In genomic region chr4:109701566-109702399, GRCh38 we compare ENCODE assay signal across 8 cellular contexts. TPM values are rescaled to one million over a fixed set of nuclear protein-coding genes. Genes with fewer than 3 reads are reported as not detected.
DNase-seq lines count a peak whose midpoint lies in the region; ATAC-seq, FAIRE-seq and TF ChIP-seq lines count a peak whose summit lies in the region.

No MANE protein-coding gene starts in this region.

- WGBS in esophagus muscularis mucosa: 55% methylated on average over 21 of the region's 21 CpGs
- 18 to 20% methylated on average over 21 of the region's 21 CpGs for WGBS in pancreas, 2 donors

- TF ChIP-seq POLR2A in Peyer's patch (IDR thresholded peaks at IDR 0.05): no peak
- no peak for TF ChIP-seq POLR2A in esophagus muscularis mucosa (IDR thresholded peaks at IDR 0.05; ENCODE audit: low read depth)
- no peak for TF ChIP-seq POLR2A in GM18505 (IDR thresholded peaks at IDR 0.05; ENCODE audit: borderline replicate concordance, extremely low read depth, insufficient read depth, insufficient read length)

- H3K9me3 ChIP-seq in Peyer's patch: no peaks in the 10 kb centered on the region
- no peaks in the 10 kb centered on the region for H3K9me3 ChIP-seq in esophagus muscularis mucosa
- no peaks in the 10 kb centered on the region for H3K9me3 ChIP-seq in pancreas

- intact Hi-C loops in esophagus muscularis mucosa (cut with DNase I) (loop anchor here (2.0 to 10.0 kb wide), 3 partner anchors 27 to 277 kb away; partner anchors contain the start of gene GAR1), pancreas (cut with DNase I) (loop anchor here in 1 of 3 donors (10.0 kb wide), 1 partner anchor 103 kb away; the partner anchor contains the start of gene CFI)

- H3K27me3 ChIP-seq in Peyer's patch: no peaks in the 10 kb centered on the region
- H3K27me3 ChIP-seq in esophagus muscularis mucosa: no peaks in the 10 kb centered on the region
- no peaks in the 10 kb centered on the region for H3K27me3 ChIP-seq in pancreas

- DNase-seq in T-helper 1 cell (no peak), Peyer's patch (peak in 2 of 3 donors; percentile 65 to 68), esophagus muscularis mucosa (ENCODE audit: extremely low spot score) (no peak), pancreas (no peak), frontal cortex (ENCODE audit: low spot score in 2 of 2) (no peak), NCI-H187 treated with DMSO at 0.1 percent for 48 hours (lab: John Stamatoyannopoulos, UW) (no peak)

- H3K36me3 ChIP-seq in Peyer's patch (peaks cover 0 to 11% (median 0%) of the 10 kb centered on the region in 3 donors), esophagus muscularis mucosa (peaks cover 0 to 12% (median 4%) of the 10 kb centered on the region in 4 donors), pancreas (peaks cover 0 to 3% (median 0%) of the 10 kb centered on the region in 3 donors)

- no peaks in the 10 kb centered on the region for H3K9me3 Mint-ChIP-seq in T-helper 1 cell treated with Interleukin-12 subunit alpha and Interleukin-12 subunit beta and Interleukin-4 antibody, amounts not matched to agents 30 μg/mL and 1 μg/mL, for 36 hours

- no peak for TF ChIP-seq EP300 in esophagus muscularis mucosa (IDR thresholded peaks at IDR 0.05)

- TF ChIP-seq CTCF in Peyer's patch (IDR thresholded peaks at IDR 0.05) (peak in 1 of 6 experiments; percentile 9), esophagus muscularis mucosa (IDR thresholded peaks at IDR 0.05) (no peak), pancreas (IDR thresholded peaks at IDR 0.05) (no peak)

- peak overlapping the region; percentile 93 for H3K27ac Mint-ChIP-seq in T-helper 1 cell treated with Interleukin-12 subunit alpha and Interleukin-12 subunit beta and Interleukin-4 antibody, amounts not matched to agents 30 μg/mL and 1 μg/mL, for 36 hours

- peak overlapping the region; percentile 81 to 99 (median 90) for H3K27ac ChIP-seq in Peyer's patch
- H3K27ac ChIP-seq in esophagus muscularis mucosa (replicated peaks in 1 of 4): peak overlapping the region; percentile 75 to 91 (median 86)
- H3K27ac ChIP-seq in pancreas: peak overlapping the region; percentile 59 to 95 (median 90)

- FAIRE-seq in pancreas (lab: Jason Lieb, UNC): no peak
- FAIRE-seq in frontal cortex (lab: Jason Lieb, UNC): no peak

- ATAC-seq in pancreas (peak in 2 of 4 donors; percentile 8 to 9), GM18505 (IDR thresholded peaks at IDR 0.05; ENCODE audit: unreplicated experiment) (no peak)

- peak overlapping the region; percentile 66 to 91 (median 83) for H3K4me3 ChIP-seq in Peyer's patch
- H3K4me3 ChIP-seq in esophagus muscularis mucosa: peak overlapping the region; percentile 61 to 86 (median 78)
- H3K4me3 ChIP-seq in pancreas: peak overlapping the region; percentile 53 to 80 (median 68)

- H3K4me1 ChIP-seq in Peyer's patch (peaks cover 4 to 47% (median 6%) of the 10 kb centered on the region in 4 donors), esophagus muscularis mucosa (peaks cover 11 to 28% (median 23%) of the 10 kb centered on the region in 4 donors), pancreas (peaks cover 6 to 11% (median 7%) of the 10 kb centered on the region in 3 donors)

- H3K36me3 Mint-ChIP-seq in T-helper 1 cell treated with Interleukin-12 subunit alpha and Interleukin-12 subunit beta and Interleukin-4 antibody, amounts not matched to agents 30 μg/mL and 1 μg/mL, for 36 hours (ENCODE audit: low read depth): peaks cover 26% of the 10 kb centered on the region

- peak overlapping the region; percentile 92 for H3K4me3 Mint-ChIP-seq in T-helper 1 cell treated with Interleukin-12 subunit alpha and Interleukin-12 subunit beta and Interleukin-4 antibody, amounts not matched to agents 30 μg/mL and 1 μg/mL, for 36 hours

- no peaks in the 10 kb centered on the region for H3K27me3 Mint-ChIP-seq in T-helper 1 cell treated with Interleukin-12 subunit alpha and Interleukin-12 subunit beta and Interleukin-4 antibody, amounts not matched to agents 30 μg/mL and 1 μg/mL, for 36 hours (ENCODE audit: low read depth)

- H3K4me1 Mint-ChIP-seq in T-helper 1 cell treated with Interleukin-12 subunit alpha and Interleukin-12 subunit beta and Interleukin-4 antibody, amounts not matched to agents 30 μg/mL and 1 μg/mL, for 36 hours (ENCODE audit: low read depth): peaks cover 40% of the 10 kb centered on the region

RNA-seq across cellular contexts. Expression of gene CASP6, which starts 1.5 kb away (rescaled TPM):
- total RNA-seq in Peyer's patch (100 to 1,000 TPM in 1 of 4 donors, 10 to 100 TPM in 3; 43.7 to 132 (median 69.3) TPM), esophagus muscularis mucosa (10 to 100 TPM; 16.3 to 26.8 (median 19.2) TPM), pancreas (10 to 100 TPM in 3 of 6 donors, 1 to 10 TPM in 3; 6.4 to 18.6 (median 10.1) TPM), frontal cortex (22.4 TPM)
- 10 to 100 TPM in 1 of 2 donors, 1 to 10 TPM in 1; 9.8 to 14.8 TPM for polyA plus RNA-seq in pancreas

RNA-seq across cellular contexts. Expression of gene PLA2G12A, which starts 28.1 kb away (rescaled TPM):
- total RNA-seq in Peyer's patch (10 to 100 TPM; 14.9 to 37.0 (median 28.4) TPM), esophagus muscularis mucosa (10 to 100 TPM; 18.8 to 24.5 (median 23.4) TPM), pancreas (10 to 100 TPM; 31.0 to 45.4 (median 34.6) TPM), frontal cortex (24.5 TPM)
- 10 to 100 TPM in 1 of 2 donors, 1 to 10 TPM in 1; 8.4 to 12.0 TPM for polyA plus RNA-seq in pancreas

Comparison
In these comparisons a context has a peak if more than half of its experiments do, and no peak if none do; other contexts are left out.
1. DNase-seq: peak in Peyer's patch (2 of 3); none in T-helper 1 cell (0 of 5), esophagus muscularis mucosa (single experiment), pancreas (0 of 6), frontal cortex (0 of 2) and NCI-H187 treated with DMSO at 0.1 percent for 48 hours (single experiment).
2. Peak in every context shown above with its lines, with median percentiles within 50 percentile points of each other: H3K27ac ChIP-seq and H3K4me3 ChIP-seq.